9 cellular contexts compared by ENCODE assay signal in genomic region chr12:42588308-42588836, GRCh38. TPM values are rescaled to one million over a fixed set of nuclear protein-coding genes. Genes with fewer than 3 reads are reported as not detected.
DNase-seq lines count a peak whose midpoint lies in the region; ATAC-seq and TF ChIP-seq lines count a peak whose summit lies in the region.
"Had no signal": no experiment of that assay in that cellular context is flagged by ENCODE, and none has a peak within 500 bp of the region (broad histone marks: within the 10 kb centered on the region; RNA-seq: fewer than 3 reads in every experiment).

No MANE protein-coding gene starts in this region.

- no peak for TF ChIP-seq CTCF in SK-N-SH (IDR thresholded peaks at IDR 0.05)
- TF ChIP-seq CTCF in astrocyte of the cerebellum (IDR thresholded peaks at IDR 0.05; ENCODE audit: low read depth, low read length, missing control alignments), result no peak
- TF ChIP-seq CTCF in left lung (IDR thresholded peaks at IDR 0.05), result no peak

- WGBS in SK-N-SH (ENCODE audit: low lambda C conversion rate), result 11% methylated on average over 11 of the region's 11 CpGs

- CTCF ChIA-PET in SK-N-SH (lab: Yijun Ruan, JAX), result interaction anchor here (0.9 to 2.6 kb wide), 12 partner anchors 9 to 750 kb away, joined by 3 to 23 read pairs (median 4); no protein-coding TSS in a partner anchor

- H3K9ac ChIP-seq in SK-N-SH, result no peak overlapping the region

- H3K79me2 ChIP-seq in SK-N-SH (ENCODE audit: insufficient read depth), result no peaks in the 10 kb centered on the region

- intact Hi-C loops in left lung (cut with DNase I), result no loop called here

- ATAC-seq in SK-N-SH treated with all-trans-retinoic acid at 6 μM for 48 hours (no peak), left lung (peak; percentile 5), HG03280 (IDR thresholded peaks at IDR 0.05; ENCODE audit: unreplicated experiment) (no peak), GM18511 (IDR thresholded peaks at IDR 0.05; ENCODE audit: unreplicated experiment) (no peak)

- DNase-seq in SK-N-SH, result no peak
- no peak for DNase-seq in astrocyte of the cerebellum (ENCODE audit: low read depth)
- no peak for DNase-seq in left lung
- peak; percentile 59 for DNase-seq in superior temporal gyrus (ENCODE audit: extremely low spot score)
- DNase-seq in DMS79 treated with DMSO at 0.1 percent for 48 hours (lab: John Stamatoyannopoulos, UW), result no peak
- DNase-seq: CD4-positive, CD25-positive, alpha-beta regulatory T cell had no signal

- H3K27me3 ChIP-seq in SK-N-SH (ENCODE audit: insufficient read depth) (peaks cover 33% of the 10 kb centered on the region), left lung (peaks cover 0 to 63% of the 10 kb centered on the region in 2 donors)

- H3K4me3 ChIP-seq in SK-N-SH (ENCODE audit: low read depth in 2 of 2, low read length in 1 of 2) (peak overlapping the region; percentile 61 to 62), astrocyte of the cerebellum (ENCODE audit: low read depth, low read length) (peak overlapping the region; percentile 98), left lung (peak overlapping the region; percentile 61 to 87)

- peak overlapping the region; percentile 76; the same call in 1 of the 2 replicates for H2AFZ ChIP-seq in SK-N-SH (ENCODE audit: low read depth)

- H3K36me3 ChIP-seq in SK-N-SH (replicated peaks in 1 of 2; ENCODE audit: control insufficient read depth in 1 of 2, insufficient read depth in 2 of 2, low read length in 1 of 2), result no peaks in the 10 kb centered on the region
- no peaks in the 10 kb centered on the region for H3K36me3 ChIP-seq in left lung

- no peaks in the 10 kb centered on the region for H4K20me1 ChIP-seq in SK-N-SH (ENCODE audit: insufficient read depth)

- H3K27ac ChIP-seq in SK-N-SH (ENCODE audit: low read depth in 2 of 2, low read length in 1 of 2) (peak overlapping the region in 1 of 2 experiments; percentile 53; a peak in 2 of 4 replicates), left lung (peak overlapping the region in 1 of 2 donors; percentile 60)

- in situ Hi-C loops in astrocyte of the cerebellum (cut with HindIII; ENCODE audit: low sequenced_read_pairs), result no loop called here

- POLR2A ChIA-PET in SK-N-SH (lab: Yijun Ruan, JAX), result interaction anchor here (1.0 kb wide), 1 partner anchor 14 kb away, joined by 3 read pairs; no protein-coding TSS in a partner anchor

- no peaks in the 10 kb centered on the region for H3F3A ChIP-seq in SK-N-SH (replicated peaks; ENCODE audit: insufficient read depth)

- peak overlapping the region; percentile 97 for H3K4me2 ChIP-seq in SK-N-SH

- H3K4me1 ChIP-seq in SK-N-SH (ENCODE audit: control insufficient read depth in 1 of 2, insufficient read depth in 2 of 2, low read depth in 1 of 2, low read length in 1 of 2) (peaks cover 7 to 27% of the 10 kb centered on the region in 2 experiments; a peak in 3 of 4 replicates), left lung (peaks cover 7 to 47% of the 10 kb centered on the region in 2 donors)

- no peak for TF ChIP-seq EP300 in SK-N-SH (IDR thresholded peaks at IDR 0.05; ENCODE audit: borderline replicate concordance in 1 of 2, low read depth in 1 of 2, low read length in 1 of 2)

- no peaks in the 10 kb centered on the region for H3K9me2 ChIP-seq in SK-N-SH

- no peaks in the 10 kb centered on the region for H3K9me3 ChIP-seq in SK-N-SH
- no peaks in the 10 kb centered on the region for H3K9me3 ChIP-seq in left lung

- TF ChIP-seq RAD21 in SK-N-SH (IDR thresholded peaks at IDR 0.05; ENCODE audit: low read length), result 0 out of 2 replicates have a peak, but pooled peaks have one; percentile 4

TF ChIP-seq in SK-N-SH, 30 proteins besides CTCF, POLR2A, EP300 and RAD21:
- TF ChIP-seq SIN3A (IDR thresholded peaks at IDR 0.05; ENCODE audit: borderline replicate concordance, low read depth, low read length) (no peak), CHD2 (IDR thresholded peaks at IDR 0.05; ENCODE audit: low read length, partially characterized antibody) (no peak), RCOR1 (IDR thresholded peaks at IDR 0.05; ENCODE audit: low read length) (no peak), NFIC (IDR thresholded peaks at IDR 0.05; ENCODE audit: borderline replicate concordance) (no peak), NRF1 (IDR thresholded peaks at IDR 0.05; ENCODE audit: low read depth, low read length) (no peak)
- TF ChIP-seq, protein P1, sequence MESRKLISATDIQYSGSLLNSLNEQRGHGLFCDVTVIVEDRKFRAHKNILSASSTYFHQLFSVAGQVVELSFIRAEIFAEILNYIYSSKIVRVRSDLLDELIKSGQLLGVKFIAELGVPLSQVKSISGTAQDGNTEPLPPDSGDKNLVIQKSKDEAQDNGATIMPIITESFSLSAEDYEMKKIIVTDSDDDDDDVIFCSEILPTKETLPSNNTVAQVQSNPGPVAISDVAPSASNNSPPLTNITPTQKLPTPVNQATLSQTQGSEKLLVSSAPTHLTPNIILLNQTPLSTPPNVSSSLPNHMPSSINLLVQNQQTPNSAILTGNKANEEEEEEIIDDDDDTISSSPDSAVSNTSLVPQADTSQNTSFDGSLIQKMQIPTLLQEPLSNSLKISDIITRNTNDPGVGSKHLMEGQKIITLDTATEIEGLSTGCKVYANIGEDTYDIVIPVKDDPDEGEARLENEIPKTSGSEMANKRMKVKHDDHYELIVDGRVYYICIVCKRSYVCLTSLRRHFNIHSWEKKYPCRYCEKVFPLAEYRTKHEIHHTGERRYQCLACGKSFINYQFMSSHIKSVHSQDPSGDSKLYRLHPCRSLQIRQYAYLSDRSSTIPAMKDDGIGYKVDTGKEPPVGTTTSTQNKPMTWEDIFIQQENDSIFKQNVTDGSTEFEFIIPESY (IDR thresholded peaks at IDR 0.05; ENCODE audit: borderline replicate concordance, low read depth), result no peak
TF ChIP-seq in SK-N-SH: peak in this region for 0.

TF ChIP-seq in SK-N-SH treated with all-trans-retinoic acid at 6 μM for 48 hours, 23 proteins besides CTCF, POLR2A, EP300 and RAD21 (continues in another document):
- TF ChIP-seq TOX (CRISPR knock-in tag; IDR thresholded peaks at IDR 0.05; ENCODE audit: borderline replicate concordance) (no peak), BACH2 (CRISPR knock-in tag; IDR thresholded peaks at IDR 0.05; ENCODE audit: borderline replicate concordance) (no peak), CSDC2 (CRISPR knock-in tag; IDR thresholded peaks at IDR 0.05) (no peak), POU6F1 (CRISPR knock-in tag; IDR thresholded peaks at IDR 0.05; ENCODE audit: borderline replicate concordance, low read depth) (no peak), OSR1 (CRISPR knock-in tag; IDR thresholded peaks at IDR 0.05) (no peak), TSHZ2 (CRISPR knock-in tag; IDR thresholded peaks at IDR 0.05) (no peak), ZNF565 (CRISPR knock-in tag; conservative IDR thresholded peaks at IDR 0.05; ENCODE audit: low read depth) (no peak), RARB (CRISPR knock-in tag; IDR thresholded peaks at IDR 0.05) (no peak), ZNF70 (CRISPR knock-in tag; IDR thresholded peaks at IDR 0.05) (no peak)
- TF ChIP-seq, protein P2, sequence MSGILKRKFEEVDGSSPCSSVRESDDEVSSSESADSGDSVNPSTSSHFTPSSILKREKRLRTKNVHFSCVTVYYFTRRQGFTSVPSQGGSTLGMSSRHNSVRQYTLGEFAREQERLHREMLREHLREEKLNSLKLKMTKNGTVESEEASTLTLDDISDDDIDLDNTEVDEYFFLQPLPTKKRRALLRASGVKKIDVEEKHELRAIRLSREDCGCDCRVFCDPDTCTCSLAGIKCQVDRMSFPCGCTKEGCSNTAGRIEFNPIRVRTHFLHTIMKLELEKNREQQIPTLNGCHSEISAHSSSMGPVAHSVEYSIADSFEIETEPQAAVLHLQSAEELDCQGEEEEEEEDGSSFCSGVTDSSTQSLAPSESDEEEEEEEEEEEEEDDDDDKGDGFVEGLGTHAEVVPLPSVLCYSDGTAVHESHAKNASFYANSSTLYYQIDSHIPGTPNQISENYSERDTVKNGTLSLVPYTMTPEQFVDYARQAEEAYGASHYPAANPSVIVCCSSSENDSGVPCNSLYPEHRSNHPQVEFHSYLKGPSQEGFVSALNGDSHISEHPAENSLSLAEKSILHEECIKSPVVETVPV (CRISPR knock-in tag; IDR thresholded peaks at IDR 0.05), result no peak

RNA-seq across cellular contexts. Expression of gene PRICKLE1, which starts 1.2 kb away (rescaled TPM):
- polyA plus RNA-seq in SK-N-SH (2012; rRNA removed), result 0.45 and 1.2 TPM in 2 replicates
- polyA plus RNA-seq in SK-N-SH (2012; cell fraction: cytosol; rRNA removed), result 0.48 and 0.55 TPM in 2 replicates
- 0.56 and 1.5 TPM in 2 replicates for polyA plus RNA-seq in SK-N-SH (2012; cell fraction: nucleus; rRNA removed)
- total RNA-seq in left lung, result 10 to 100 TPM; 17.4 to 29.6 TPM
